1 cellular context compared by ENCODE assay signal in the genomic region with DNA sequence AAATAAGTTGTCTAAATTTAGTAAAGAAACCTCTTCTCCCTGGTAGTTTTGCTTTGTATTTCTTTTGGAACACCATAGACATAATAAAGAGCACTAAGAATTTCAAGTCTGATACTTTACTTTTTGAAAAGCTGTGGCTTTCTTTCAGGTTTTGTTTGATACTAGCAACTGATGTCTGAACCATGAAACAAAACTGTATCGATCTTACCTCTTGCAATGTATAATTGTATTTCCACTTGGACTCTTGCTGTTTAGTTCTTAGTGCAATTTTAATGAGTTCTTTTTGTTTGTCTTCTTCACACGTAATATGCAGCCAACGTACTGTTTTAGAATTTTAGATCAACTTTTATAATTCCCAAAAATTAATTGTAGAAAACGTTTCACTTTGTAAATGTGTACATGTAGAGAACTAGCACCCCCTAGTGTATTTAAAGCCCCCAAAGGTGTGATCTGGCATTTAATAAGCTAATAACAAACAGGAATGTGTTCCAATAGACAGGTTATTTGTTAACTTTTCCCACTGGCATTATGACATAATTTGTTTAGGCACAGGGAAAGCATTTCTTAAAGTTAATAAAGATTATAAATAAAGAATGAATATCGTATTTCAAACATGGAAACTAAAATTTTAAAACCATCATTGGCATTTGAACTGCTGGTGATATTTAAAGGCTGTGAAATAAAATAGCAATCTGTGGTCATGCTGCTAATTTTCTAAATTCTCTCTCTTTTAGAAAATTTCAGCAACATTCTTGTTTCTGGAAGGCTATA.
TF ChIP-seq lines count a peak whose summit lies in the region.

No MANE protein-coding gene starts in this region.

TF ChIP-seq in GM23338, 12 proteins besides CTCF, POLR2A, EP300 and RAD21 (continued from another document):
- TF ChIP-seq, protein P1, sequence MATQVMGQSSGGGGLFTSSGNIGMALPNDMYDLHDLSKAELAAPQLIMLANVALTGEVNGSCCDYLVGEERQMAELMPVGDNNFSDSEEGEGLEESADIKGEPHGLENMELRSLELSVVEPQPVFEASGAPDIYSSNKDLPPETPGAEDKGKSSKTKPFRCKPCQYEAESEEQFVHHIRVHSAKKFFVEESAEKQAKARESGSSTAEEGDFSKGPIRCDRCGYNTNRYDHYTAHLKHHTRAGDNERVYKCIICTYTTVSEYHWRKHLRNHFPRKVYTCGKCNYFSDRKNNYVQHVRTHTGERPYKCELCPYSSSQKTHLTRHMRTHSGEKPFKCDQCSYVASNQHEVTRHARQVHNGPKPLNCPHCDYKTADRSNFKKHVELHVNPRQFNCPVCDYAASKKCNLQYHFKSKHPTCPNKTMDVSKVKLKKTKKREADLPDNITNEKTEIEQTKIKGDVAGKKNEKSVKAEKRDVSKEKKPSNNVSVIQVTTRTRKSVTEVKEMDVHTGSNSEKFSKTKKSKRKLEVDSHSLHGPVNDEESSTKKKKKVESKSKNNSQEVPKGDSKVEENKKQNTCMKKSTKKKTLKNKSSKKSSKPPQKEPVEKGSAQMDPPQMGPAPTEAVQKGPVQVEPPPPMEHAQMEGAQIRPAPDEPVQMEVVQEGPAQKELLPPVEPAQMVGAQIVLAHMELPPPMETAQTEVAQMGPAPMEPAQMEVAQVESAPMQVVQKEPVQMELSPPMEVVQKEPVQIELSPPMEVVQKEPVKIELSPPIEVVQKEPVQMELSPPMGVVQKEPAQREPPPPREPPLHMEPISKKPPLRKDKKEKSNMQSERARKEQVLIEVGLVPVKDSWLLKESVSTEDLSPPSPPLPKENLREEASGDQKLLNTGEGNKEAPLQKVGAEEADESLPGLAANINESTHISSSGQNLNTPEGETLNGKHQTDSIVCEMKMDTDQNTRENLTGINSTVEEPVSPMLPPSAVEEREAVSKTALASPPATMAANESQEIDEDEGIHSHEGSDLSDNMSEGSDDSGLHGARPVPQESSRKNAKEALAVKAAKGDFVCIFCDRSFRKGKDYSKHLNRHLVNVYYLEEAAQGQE (IDR thresholded peaks at IDR 0.05; ENCODE audit: unreplicated experiment) = no peak
- TF ChIP-seq CREB1 (CRISPR knock-in tag; IDR thresholded peaks at IDR 0.05; ENCODE audit: low read depth) = no peak
- TF ChIP-seq, protein P2, sequence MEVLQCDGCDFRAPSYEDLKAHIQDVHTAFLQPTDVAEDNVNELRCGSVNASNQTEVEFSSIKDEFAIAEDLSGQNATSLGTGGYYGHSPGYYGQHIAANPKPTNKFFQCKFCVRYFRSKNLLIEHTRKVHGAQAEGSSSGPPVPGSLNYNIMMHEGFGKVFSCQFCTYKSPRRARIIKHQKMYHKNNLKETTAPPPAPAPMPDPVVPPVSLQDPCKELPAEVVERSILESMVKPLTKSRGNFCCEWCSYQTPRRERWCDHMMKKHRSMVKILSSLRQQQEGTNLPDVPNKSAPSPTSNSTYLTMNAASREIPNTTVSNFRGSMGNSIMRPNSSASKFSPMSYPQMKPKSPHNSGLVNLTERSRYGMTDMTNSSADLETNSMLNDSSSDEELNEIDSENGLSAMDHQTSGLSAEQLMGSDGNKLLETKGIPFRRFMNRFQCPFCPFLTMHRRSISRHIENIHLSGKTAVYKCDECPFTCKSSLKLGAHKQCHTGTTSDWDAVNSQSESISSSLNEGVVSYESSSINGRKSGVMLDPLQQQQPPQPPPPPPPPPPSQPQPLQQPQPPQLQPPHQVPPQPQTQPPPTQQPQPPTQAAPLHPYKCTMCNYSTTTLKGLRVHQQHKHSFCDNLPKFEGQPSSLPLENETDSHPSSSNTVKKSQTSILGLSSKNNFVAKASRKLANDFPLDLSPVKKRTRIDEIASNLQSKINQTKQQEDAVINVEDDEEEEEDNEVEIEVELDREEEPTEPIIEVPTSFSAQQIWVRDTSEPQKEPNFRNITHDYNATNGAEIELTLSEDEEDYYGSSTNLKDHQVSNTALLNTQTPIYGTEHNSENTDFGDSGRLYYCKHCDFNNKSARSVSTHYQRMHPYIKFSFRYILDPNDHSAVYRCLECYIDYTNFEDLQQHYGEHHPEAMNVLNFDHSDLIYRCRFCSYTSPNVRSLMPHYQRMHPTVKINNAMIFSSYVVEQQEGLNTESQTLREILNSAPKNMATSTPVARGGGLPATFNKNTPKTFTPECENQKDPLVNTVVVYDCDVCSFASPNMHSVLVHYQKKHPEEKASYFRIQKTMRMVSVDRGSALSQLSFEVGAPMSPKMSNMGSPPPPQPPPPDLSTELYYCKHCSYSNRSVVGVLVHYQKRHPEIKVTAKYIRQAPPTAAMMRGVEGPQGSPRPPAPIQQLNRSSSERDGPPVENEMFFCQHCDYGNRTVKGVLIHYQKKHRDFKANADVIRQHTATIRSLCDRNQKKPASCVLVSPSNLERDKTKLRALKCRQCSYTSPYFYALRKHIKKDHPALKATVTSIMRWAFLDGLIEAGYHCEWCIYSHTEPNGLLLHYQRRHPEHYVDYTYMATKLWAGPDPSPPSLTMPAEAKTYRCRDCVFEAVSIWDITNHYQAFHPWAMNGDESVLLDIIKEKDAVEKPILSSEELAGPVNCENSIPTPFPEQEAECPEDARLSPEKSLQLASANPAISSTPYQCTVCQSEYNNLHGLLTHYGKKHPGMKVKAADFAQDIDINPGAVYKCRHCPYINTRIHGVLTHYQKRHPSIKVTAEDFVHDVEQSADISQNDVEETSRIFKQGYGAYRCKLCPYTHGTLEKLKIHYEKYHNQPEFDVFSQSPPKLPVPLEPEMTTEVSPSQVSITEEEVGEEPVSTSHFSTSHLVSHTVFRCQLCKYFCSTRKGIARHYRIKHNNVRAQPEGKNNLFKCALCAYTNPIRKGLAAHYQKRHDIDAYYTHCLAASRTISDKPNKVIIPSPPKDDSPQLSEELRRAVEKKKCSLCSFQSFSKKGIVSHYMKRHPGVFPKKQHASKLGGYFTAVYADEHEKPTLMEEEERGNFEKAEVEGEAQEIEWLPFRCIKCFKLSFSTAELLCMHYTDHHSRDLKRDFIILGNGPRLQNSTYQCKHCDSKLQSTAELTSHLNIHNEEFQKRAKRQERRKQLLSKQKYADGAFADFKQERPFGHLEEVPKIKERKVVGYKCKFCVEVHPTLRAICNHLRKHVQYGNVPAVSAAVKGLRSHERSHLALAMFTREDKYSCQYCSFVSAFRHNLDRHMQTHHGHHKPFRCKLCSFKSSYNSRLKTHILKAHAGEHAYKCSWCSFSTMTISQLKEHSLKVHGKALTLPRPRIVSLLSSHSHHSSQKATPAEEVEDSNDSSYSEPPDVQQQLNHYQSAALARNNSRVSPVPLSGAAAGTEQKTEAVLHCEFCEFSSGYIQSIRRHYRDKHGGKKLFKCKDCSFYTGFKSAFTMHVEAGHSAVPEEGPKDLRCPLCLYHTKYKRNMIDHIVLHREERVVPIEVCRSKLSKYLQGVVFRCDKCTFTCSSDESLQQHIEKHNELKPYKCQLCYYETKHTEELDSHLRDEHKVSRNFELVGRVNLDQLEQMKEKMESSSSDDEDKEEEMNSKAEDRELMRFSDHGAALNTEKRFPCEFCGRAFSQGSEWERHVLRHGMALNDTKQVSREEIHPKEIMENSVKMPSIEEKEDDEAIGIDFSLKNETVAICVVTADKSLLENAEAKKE (CRISPR knock-in tag; IDR thresholded peaks at IDR 0.05) = no peak
- no peak for TF ChIP-seq JUNB (IDR thresholded peaks at IDR 0.05; ENCODE audit: unreplicated experiment)
- TF ChIP-seq, protein P3, sequence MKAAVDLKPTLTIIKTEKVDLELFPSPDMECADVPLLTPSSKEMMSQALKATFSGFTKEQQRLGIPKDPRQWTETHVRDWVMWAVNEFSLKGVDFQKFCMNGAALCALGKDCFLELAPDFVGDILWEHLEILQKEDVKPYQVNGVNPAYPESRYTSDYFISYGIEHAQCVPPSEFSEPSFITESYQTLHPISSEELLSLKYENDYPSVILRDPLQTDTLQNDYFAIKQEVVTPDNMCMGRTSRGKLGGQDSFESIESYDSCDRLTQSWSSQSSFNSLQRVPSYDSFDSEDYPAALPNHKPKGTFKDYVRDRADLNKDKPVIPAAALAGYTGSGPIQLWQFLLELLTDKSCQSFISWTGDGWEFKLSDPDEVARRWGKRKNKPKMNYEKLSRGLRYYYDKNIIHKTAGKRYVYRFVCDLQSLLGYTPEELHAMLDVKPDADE (IDR thresholded peaks at IDR 0.05) = no peak
- TF ChIP-seq EZH2 (IDR thresholded peaks at IDR 0.05; ENCODE audit: low read depth, unreplicated experiment) = no peak
